8 cellular contexts compared by ENCODE assay signal in genomic region chr2:59025157-59025757, GRCh38.
DNase-seq lines count a peak whose midpoint lies in the region; ATAC-seq and TF ChIP-seq lines count a peak whose summit lies in the region.

No MANE protein-coding gene starts in this region.

- no peaks in the 10 kb centered on the region for H3K27me3 Mint-ChIP-seq in activated T-cell treated with anti-CD3 and anti-CD28 coated beads, Interleukin-2, amount 50 U/mL, for 24 hours

- peak overlapping the region; percentile 23; the same call in 1 of the 2 replicates for H2AFZ ChIP-seq in Loucy (ENCODE audit: low read length)

- H3K4me2 ChIP-seq in Loucy (ENCODE audit: low read depth, low read length, poor library complexity, severe bottlenecking), result no peak overlapping the region

- H3F3A ChIP-seq in Loucy (ENCODE audit: low read depth), result no peaks in the 10 kb centered on the region

- TF ChIP-seq CTCF in Loucy (conservative IDR thresholded peaks at IDR 0.05; ENCODE audit: low read length), result peak; percentile 99

- no peaks in the 10 kb centered on the region for H4K20me1 ChIP-seq in Loucy (ENCODE audit: insufficient read depth, low read length, poor library complexity, severe bottlenecking)

- H3K9me3 Mint-ChIP-seq in activated T-cell treated with anti-CD3 and anti-CD28 coated beads, Interleukin-2, amount 50 U/mL, for 24 hours, result no peaks in the 10 kb centered on the region

- peak; percentile 13 for DNase-seq in NCI-H2227 (lab: John Stamatoyannopoulos, UW; ENCODE audit: unreplicated experiment)
- DNase-seq in NCI-H2227 treated with DMSO at 0.1 percent for 48 hours (lab: John Stamatoyannopoulos, UW), result no peak
- DNase-seq in activated T-cell treated with anti-CD3 and anti-CD28 coated beads, Interleukin-2, amount 50 U/mL, for 24 hours, result peak; percentile 34
- DNase-seq in iPS-NIHi7 (ENCODE audit: extremely low spot score), result peak; percentile 76
- peak; percentile 27 for DNase-seq in superior temporal gyrus (ENCODE audit: extremely low spot score)

- H3K9ac ChIP-seq in Loucy (ENCODE audit: low read depth, low read length, poor library complexity, severe bottlenecking), result no peak overlapping the region

- no peaks in the 10 kb centered on the region for H3K36me3 Mint-ChIP-seq in activated T-cell treated with anti-CD3 and anti-CD28 coated beads, Interleukin-2, amount 50 U/mL, for 24 hours (ENCODE audit: low read depth)

- no peak overlapping the region for H3K4me3 ChIP-seq in Loucy (ENCODE audit: low read length, poor library complexity, severe bottlenecking)

- H3K36me3 ChIP-seq in Loucy (ENCODE audit: insufficient read depth, low read length), result no peaks in the 10 kb centered on the region

- H3K4me3 Mint-ChIP-seq in activated T-cell treated with anti-CD3 and anti-CD28 coated beads, Interleukin-2, amount 50 U/mL, for 24 hours, result no peak overlapping the region

- no peaks in the 10 kb centered on the region for H3K9me2 ChIP-seq in Loucy (replicated peaks; ENCODE audit: low read depth, low read length)

- no peaks in the 10 kb centered on the region for H3K27me3 ChIP-seq in Loucy (ENCODE audit: insufficient read depth, low read length, poor library complexity, severe bottlenecking)

- no peaks in the 10 kb centered on the region for H3K4me1 ChIP-seq in Loucy (ENCODE audit: insufficient read depth, low read length, poor library complexity, severe bottlenecking)

- ATAC-seq in GM21360 (IDR thresholded peaks at IDR 0.05; ENCODE audit: unreplicated experiment), result peak; percentile 73
- no peak for ATAC-seq in HG03135 (IDR thresholded peaks at IDR 0.05; ENCODE audit: unreplicated experiment)

- no peak overlapping the region for H3K27ac Mint-ChIP-seq in activated T-cell treated with anti-CD3 and anti-CD28 coated beads, Interleukin-2, amount 50 U/mL, for 24 hours

- H3K79me2 ChIP-seq in Loucy (ENCODE audit: insufficient read depth, low read length), result no peaks in the 10 kb centered on the region

- no peaks in the 10 kb centered on the region for H3K4me1 Mint-ChIP-seq in activated T-cell treated with anti-CD3 and anti-CD28 coated beads, Interleukin-2, amount 50 U/mL, for 24 hours (ENCODE audit: low read depth)

- H3K9me3 ChIP-seq in Loucy (ENCODE audit: insufficient read depth, low read depth, low read length), result no peaks in the 10 kb centered on the region
